In genomic region chr2:154934213-154934612, GRCh38 we compare ENCODE assay signal across 11 cellular contexts.
"Had no signal": no experiment of that assay in that cellular context is flagged by ENCODE, and none has a peak within 500 bp of the region (broad histone marks: within the 10 kb centered on the region; RNA-seq: fewer than 3 reads in every experiment).

No MANE protein-coding gene starts in this region.

- FAIRE-seq: H1, H54 had no signal

- ATAC-seq: GM23338, HCT116 had no signal

- H3K36me3 ChIP-seq: HAP-1 had no signal

- H3K9me3 ChIP-seq: HAP-1 had no signal

- DNase-seq: GM23248, GOT3, H7, H9, HCEC 1CT, HFFc6 had no signal

- H3K4me3 ChIP-seq: GM23248, GM23338, HAP-1 had no signal

- H3K27ac ChIP-seq: GM23248 had no signal

- H3K4me1 ChIP-seq: HAP-1 had no signal
